1 cellular context compared by ENCODE assay signal in the genomic region with DNA sequence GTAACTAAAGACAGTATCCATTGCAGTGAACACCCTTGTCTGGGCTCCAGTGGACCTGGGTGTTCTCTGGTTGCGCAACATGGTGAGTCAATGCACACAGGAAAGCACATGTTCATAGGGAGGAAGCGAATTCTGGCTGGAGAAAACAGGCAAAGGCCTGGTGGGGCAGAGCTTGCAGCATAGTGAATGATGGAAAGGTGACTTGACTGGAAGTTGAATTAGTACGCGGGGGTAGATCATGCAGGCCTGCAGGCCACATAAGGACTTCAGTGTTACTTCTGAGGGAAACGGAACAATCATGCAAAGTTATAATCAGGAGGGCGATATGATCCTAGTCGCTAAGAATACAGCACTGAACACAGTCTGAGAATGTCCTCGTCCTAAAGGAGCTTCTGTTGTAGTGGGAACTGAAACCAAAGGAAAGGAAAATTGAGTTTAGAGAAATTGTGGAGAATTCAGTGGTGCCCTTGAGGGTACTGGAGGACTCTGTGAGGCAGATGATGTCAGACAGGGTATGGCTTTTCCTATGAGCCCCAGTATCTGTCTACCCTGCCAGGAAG.
TF ChIP-seq lines count a peak whose summit lies in the region.

No MANE protein-coding gene starts in this region.

TF ChIP-seq in HepG2, 621 proteins besides CTCF, POLR2A, EP300 and RAD21 (continued from another document and continues in another):
- no peak for TF ChIP-seq PRDM10 (CRISPR knock-in tag; IDR thresholded peaks at IDR 0.05; ENCODE audit: low read depth)
- TF ChIP-seq DR1 (CRISPR knock-in tag; IDR thresholded peaks at IDR 0.05), result no peak
- 0 out of 2 replicates have a peak, but pooled peaks have one; percentile 35 for TF ChIP-seq GATAD1 (CRISPR knock-in tag; IDR thresholded peaks at IDR 0.05)
- TF ChIP-seq ZKSCAN5 (CRISPR knock-in tag; IDR thresholded peaks at IDR 0.05), result no peak
- peak; percentile 93 for TF ChIP-seq FOSL1 (CRISPR knock-in tag; IDR thresholded peaks at IDR 0.05; ENCODE audit: borderline replicate concordance)
- TF ChIP-seq MED13 (CRISPR knock-in tag; IDR thresholded peaks at IDR 0.05), result no peak
- no peak for TF ChIP-seq MAFF (IDR thresholded peaks at IDR 0.05; ENCODE audit: low read depth, low read length)
- TF ChIP-seq MBD4 (IDR thresholded peaks at IDR 0.05; ENCODE audit: borderline replicate concordance, low read length), result no peak
- TF ChIP-seq, protein P1, sequence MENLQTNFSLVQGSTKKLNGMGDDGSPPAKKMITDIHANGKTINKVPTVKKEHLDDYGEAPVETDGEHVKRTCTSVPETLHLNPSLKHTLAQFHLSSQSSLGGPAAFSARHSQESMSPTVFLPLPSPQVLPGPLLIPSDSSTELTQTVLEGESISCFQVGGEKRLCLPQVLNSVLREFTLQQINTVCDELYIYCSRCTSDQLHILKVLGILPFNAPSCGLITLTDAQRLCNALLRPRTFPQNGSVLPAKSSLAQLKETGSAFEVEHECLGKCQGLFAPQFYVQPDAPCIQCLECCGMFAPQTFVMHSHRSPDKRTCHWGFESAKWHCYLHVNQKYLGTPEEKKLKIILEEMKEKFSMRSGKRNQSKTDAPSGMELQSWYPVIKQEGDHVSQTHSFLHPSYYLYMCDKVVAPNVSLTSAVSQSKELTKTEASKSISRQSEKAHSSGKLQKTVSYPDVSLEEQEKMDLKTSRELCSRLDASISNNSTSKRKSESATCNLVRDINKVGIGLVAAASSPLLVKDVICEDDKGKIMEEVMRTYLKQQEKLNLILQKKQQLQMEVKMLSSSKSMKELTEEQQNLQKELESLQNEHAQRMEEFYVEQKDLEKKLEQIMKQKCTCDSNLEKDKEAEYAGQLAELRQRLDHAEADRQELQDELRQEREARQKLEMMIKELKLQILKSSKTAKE (CRISPR knock-in tag; IDR thresholded peaks at IDR 0.05; ENCODE audit: borderline replicate concordance), result 0 out of 2 replicates have a peak, but pooled peaks have one; percentile 15
- TF ChIP-seq MTF2 (CRISPR knock-in tag; IDR thresholded peaks at IDR 0.05; ENCODE audit: borderline replicate concordance), result no peak
- TF ChIP-seq TARDBP (CRISPR knock-in tag; IDR thresholded peaks at IDR 0.05), result peak; percentile 54; the same call in 1 of the 2 replicates
- TF ChIP-seq SP1 (IDR thresholded peaks at IDR 0.05), result no peak
- no peak for TF ChIP-seq SP1 (CRISPR knock-in tag; IDR thresholded peaks at IDR 0.05)
- TF ChIP-seq MYC (CRISPR knock-in tag; IDR thresholded peaks at IDR 0.05; ENCODE audit: borderline replicate concordance), result peak; percentile 85; the same call in 1 of the 2 replicates
- TF ChIP-seq NFAT5 (CRISPR knock-in tag; IDR thresholded peaks at IDR 0.05), result no peak
- TF ChIP-seq, protein P2, sequence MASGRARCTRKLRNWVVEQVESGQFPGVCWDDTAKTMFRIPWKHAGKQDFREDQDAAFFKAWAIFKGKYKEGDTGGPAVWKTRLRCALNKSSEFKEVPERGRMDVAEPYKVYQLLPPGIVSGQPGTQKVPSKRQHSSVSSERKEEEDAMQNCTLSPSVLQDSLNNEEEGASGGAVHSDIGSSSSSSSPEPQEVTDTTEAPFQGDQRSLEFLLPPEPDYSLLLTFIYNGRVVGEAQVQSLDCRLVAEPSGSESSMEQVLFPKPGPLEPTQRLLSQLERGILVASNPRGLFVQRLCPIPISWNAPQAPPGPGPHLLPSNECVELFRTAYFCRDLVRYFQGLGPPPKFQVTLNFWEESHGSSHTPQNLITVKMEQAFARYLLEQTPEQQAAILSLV (CRISPR knock-in tag; IDR thresholded peaks at IDR 0.05; ENCODE audit: borderline replicate concordance), result peak; percentile 36; the same call in 1 of the 2 replicates
- TF ChIP-seq U2AF2 (IDR thresholded peaks at IDR 0.05; ENCODE audit: low read depth, low read length), result no peak
- no peak for TF ChIP-seq RBM39 (IDR thresholded peaks at IDR 0.05; ENCODE audit: low read depth, low read length, poor library complexity, severe bottlenecking)
- no peak for TF ChIP-seq NFKBIZ (CRISPR knock-in tag; IDR thresholded peaks at IDR 0.05)
- TF ChIP-seq ZBTB20 (CRISPR knock-in tag; IDR thresholded peaks at IDR 0.05; ENCODE audit: borderline replicate concordance, low read depth), result peak; percentile 47; the same call in 1 of the 2 replicates
- peak; percentile 75; the same call in 1 of the 2 replicates for TF ChIP-seq ZNF331 (CRISPR knock-in tag; IDR thresholded peaks at IDR 0.05)
- TF ChIP-seq, protein P3, sequence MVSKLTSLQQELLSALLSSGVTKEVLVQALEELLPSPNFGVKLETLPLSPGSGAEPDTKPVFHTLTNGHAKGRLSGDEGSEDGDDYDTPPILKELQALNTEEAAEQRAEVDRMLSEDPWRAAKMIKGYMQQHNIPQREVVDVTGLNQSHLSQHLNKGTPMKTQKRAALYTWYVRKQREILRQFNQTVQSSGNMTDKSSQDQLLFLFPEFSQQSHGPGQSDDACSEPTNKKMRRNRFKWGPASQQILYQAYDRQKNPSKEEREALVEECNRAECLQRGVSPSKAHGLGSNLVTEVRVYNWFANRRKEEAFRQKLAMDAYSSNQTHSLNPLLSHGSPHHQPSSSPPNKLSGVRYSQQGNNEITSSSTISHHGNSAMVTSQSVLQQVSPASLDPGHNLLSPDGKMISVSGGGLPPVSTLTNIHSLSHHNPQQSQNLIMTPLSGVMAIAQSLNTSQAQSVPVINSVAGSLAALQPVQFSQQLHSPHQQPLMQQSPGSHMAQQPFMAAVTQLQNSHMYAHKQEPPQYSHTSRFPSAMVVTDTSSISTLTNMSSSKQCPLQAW (CRISPR knock-in tag; IDR thresholded peaks at IDR 0.05), result peak; percentile 74; the same call in 1 of the 2 replicates
- no peak for TF ChIP-seq ZNF558 (CRISPR knock-in tag; IDR thresholded peaks at IDR 0.05; ENCODE audit: borderline replicate concordance)
- 0 out of 2 replicates have a peak, but pooled peaks have one; percentile 54 for TF ChIP-seq BORCS8-MEF2B (CRISPR knock-in tag; IDR thresholded peaks at IDR 0.05)
- peak; percentile 43; the same call in 1 of the 2 replicates for TF ChIP-seq ZNF605 (CRISPR knock-in tag; IDR thresholded peaks at IDR 0.05)
- TF ChIP-seq ONECUT2 (CRISPR knock-in tag; IDR thresholded peaks at IDR 0.05), result no peak
- TF ChIP-seq KDM3A (CRISPR knock-in tag; IDR thresholded peaks at IDR 0.05; ENCODE audit: low read depth), result no peak
- no peak for TF ChIP-seq TSC22D2 (CRISPR knock-in tag; IDR thresholded peaks at IDR 0.05; ENCODE audit: borderline replicate concordance)
- 0 out of 2 replicates have a peak, but pooled peaks have one; percentile 32 for TF ChIP-seq KDM2A (CRISPR knock-in tag; IDR thresholded peaks at IDR 0.05; ENCODE audit: borderline replicate concordance, low read depth)
- TF ChIP-seq KLF13 (CRISPR knock-in tag; IDR thresholded peaks at IDR 0.05), result no peak
- TF ChIP-seq KLF16 (CRISPR knock-in tag; IDR thresholded peaks at IDR 0.05), result peak in 1 of 2 experiments; percentile 61; a peak in 1 of 4 replicates
- TF ChIP-seq, protein P4, sequence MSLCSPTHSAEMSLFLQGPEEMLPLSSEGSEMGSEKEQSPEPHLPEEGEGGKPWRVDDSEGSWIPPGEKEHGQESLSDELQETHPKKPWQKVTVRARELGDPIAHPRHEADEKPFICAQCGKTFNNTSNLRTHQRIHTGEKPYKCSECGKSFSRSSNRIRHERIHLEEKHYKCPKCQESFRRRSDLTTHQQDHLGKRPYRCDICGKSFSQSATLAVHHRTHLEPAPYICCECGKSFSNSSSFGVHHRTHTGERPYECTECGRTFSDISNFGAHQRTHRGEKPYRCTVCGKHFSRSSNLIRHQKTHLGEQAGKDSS (CRISPR knock-in tag; IDR thresholded peaks at IDR 0.05; ENCODE audit: borderline replicate concordance, low read depth), result 0 out of 2 replicates have a peak, but pooled peaks have one; percentile 28
- TF ChIP-seq ZNF644 (CRISPR knock-in tag; IDR thresholded peaks at IDR 0.05; ENCODE audit: low read depth), result peak; percentile 100
- TF ChIP-seq GPN1 (CRISPR knock-in tag; IDR thresholded peaks at IDR 0.05; ENCODE audit: borderline replicate concordance), result no peak
- TF ChIP-seq ZMYM3 (CRISPR knock-in tag; IDR thresholded peaks at IDR 0.05), result peak; percentile 77
- no peak for TF ChIP-seq HNRNPK (IDR thresholded peaks at IDR 0.05; ENCODE audit: low read depth, low read length, poor library complexity, severe bottlenecking)
- TF ChIP-seq JUNB (CRISPR knock-in tag; IDR thresholded peaks at IDR 0.05; ENCODE audit: borderline replicate concordance), result peak; percentile 81
- no peak for TF ChIP-seq ZNF629 (CRISPR knock-in tag; conservative IDR thresholded peaks at IDR 0.05)
- 0 out of 2 replicates have a peak, but pooled peaks have one; percentile 45 for TF ChIP-seq ZNF557 (CRISPR knock-in tag; IDR thresholded peaks at IDR 0.05)
- 0 out of 3 replicates have a peak, but pooled peaks have one; percentile 35 for TF ChIP-seq MXI1 (IDR thresholded peaks at IDR 0.05; ENCODE audit: borderline replicate concordance, low read depth, low read length)
- peak; percentile 14 for TF ChIP-seq XRCC5 (optimal IDR thresholded peaks at IDR 0.05; ENCODE audit: low read length)
- no peak for TF ChIP-seq NFIB (CRISPR knock-in tag; IDR thresholded peaks at IDR 0.05; ENCODE audit: borderline replicate concordance)
- 0 out of 2 replicates have a peak, but pooled peaks have one; percentile 58 for TF ChIP-seq ZFP36L1 (CRISPR knock-in tag; IDR thresholded peaks at IDR 0.05)
- TF ChIP-seq GATAD2A (CRISPR knock-in tag; IDR thresholded peaks at IDR 0.05), result peak; percentile 78
- TF ChIP-seq POLR2G (IDR thresholded peaks at IDR 0.05; ENCODE audit: low read depth, low read length), result no peak
- peak; percentile 53; the same call in 1 of the 2 replicates for TF ChIP-seq ZGPAT (CRISPR knock-in tag; IDR thresholded peaks at IDR 0.05)
- TF ChIP-seq CREM (IDR thresholded peaks at IDR 0.05), result no peak
- no peak for TF ChIP-seq CREM (CRISPR knock-in tag; IDR thresholded peaks at IDR 0.05)
